In genomic region chr15:31342381-31342780, GRCh38 we compare ENCODE assay signal across 11 cellular contexts. TPM values are rescaled to one million over a fixed set of nuclear protein-coding genes. Genes with fewer than 3 reads are reported as not detected.
A peak's percentile ranks its signal among the peaks of the same experiment; 100 is the strongest.
DNase-seq lines count a peak whose midpoint lies in the region; TF ChIP-seq lines count a peak whose summit lies in the region.
"Had no signal": no experiment of that assay in that cellular context is flagged by ENCODE, and none has a peak within 500 bp of the region (broad histone marks: within the 10 kb centered on the region; RNA-seq: fewer than 3 reads in every experiment).

No MANE protein-coding gene starts in this region.

- TF ChIP-seq CTCF in RWPE1 (conservative IDR thresholded peaks at IDR 0.05; ENCODE audit: low read depth) (no peak), esophagus squamous epithelium (IDR thresholded peaks at IDR 0.05) (no peak), spleen (IDR thresholded peaks at IDR 0.05 in 8 of 11, conservative IDR thresholded peaks at IDR 0.05 in 3 of 11) (no peak), osteocyte (IDR thresholded peaks at IDR 0.05) (no peak)

- peaks cover 0 to 2% (median 0%) of the 10 kb centered on the region in 5 donors for H3K9me3 Mint-ChIP-seq in CD8-positive, alpha-beta memory T cell
- H3K9me3 Mint-ChIP-seq in osteocyte (ENCODE audit: unreplicated experiment): no peaks in the 10 kb centered on the region

- peak overlapping the region; percentile 27 to 92 (median 87) for H3K4me3 Mint-ChIP-seq in CD8-positive, alpha-beta memory T cell
- H3K4me3 Mint-ChIP-seq in osteocyte (ENCODE audit: unreplicated experiment): no peak overlapping the region

- no peak overlapping the region for H3K4me3 ChIP-seq in CD8-positive, alpha-beta memory T cell (ENCODE audit: low read length)
- no peak overlapping the region for H3K4me3 ChIP-seq in esophagus squamous epithelium
- H3K4me3 ChIP-seq in spleen: peak overlapping the region in 1 of 8 donors; percentile 42
- H3K4me3 ChIP-seq: PC-9 had no signal

- no peak for DNase-seq in CD8-positive, alpha-beta memory T cell
- no peak for DNase-seq in RWPE1 (ENCODE audit: low spot score)
- no peak for DNase-seq in esophagus squamous epithelium (lab: John Stamatoyannopoulos, UW)
- DNase-seq in spleen: peak; percentile 71
- no peak for DNase-seq in NCI-H2196 (lab: John Stamatoyannopoulos, UW; ENCODE audit: unreplicated experiment)
- no peak for DNase-seq in osteocyte (ENCODE audit: extremely low spot score, unreplicated experiment)
- DNase-seq in HT-29 (ENCODE audit: low spot score): no peak
- DNase-seq: KG1, mesendoderm, PC-9, retina had no signal

- CTCF ChIA-PET in CD8-positive, alpha-beta memory T cell (lab: Charles Lee): interaction anchor here (1.3 to 5.8 kb wide), 8 partner anchors 9 to 146 kb away, joined by 3 to 42 read pairs (median 6); no protein-coding TSS in a partner anchor
- CTCF ChIA-PET in RWPE1 (lab: Yijun Ruan, JAX): interaction anchor here (1.0 kb wide), 1 partner anchor 23 kb away, joined by 3 read pairs; no protein-coding TSS in a partner anchor

- H3K36me3 Mint-ChIP-seq in CD8-positive, alpha-beta memory T cell: peaks cover 0 to 49% (median 3%) of the 10 kb centered on the region in 3 donors
- no peaks in the 10 kb centered on the region for H3K36me3 Mint-ChIP-seq in osteocyte (ENCODE audit: unreplicated experiment)

- peak overlapping the region; percentile 89 to 98 (median 94) for H3K27ac Mint-ChIP-seq in CD8-positive, alpha-beta memory T cell
- H3K27ac Mint-ChIP-seq in osteocyte (ENCODE audit: unreplicated experiment): no peak overlapping the region

- intact Hi-C loops in esophagus squamous epithelium (cut with DNase I): no loop called here
- intact Hi-C loops in spleen (cut with DNase I; ENCODE audit: low total_unique reads): no loop called here

- peaks cover 6% of the 10 kb centered on the region for H3K36me3 ChIP-seq in CD8-positive, alpha-beta memory T cell (ENCODE audit: insufficient read depth, low read length)
- H3K36me3 ChIP-seq in esophagus squamous epithelium (peaks cover 0 to 10% (median 0%) of the 10 kb centered on the region in 3 donors), spleen (peaks cover 0 to 35% (median 0%) of the 10 kb centered on the region in 6 donors)

- no peaks in the 10 kb centered on the region for H3K9me3 ChIP-seq in CD8-positive, alpha-beta memory T cell (ENCODE audit: low read length)
- no peaks in the 10 kb centered on the region for H3K9me3 ChIP-seq in esophagus squamous epithelium
- no peaks in the 10 kb centered on the region for H3K9me3 ChIP-seq in spleen

- POLR2A ChIA-PET in CD8-positive, alpha-beta memory T cell (lab: Charles Lee): interaction anchor here (0.7 to 11.0 kb wide), 6 partner anchors 10 to 92 kb away, joined by 3 to 145 read pairs (median 4); no protein-coding TSS in a partner anchor
- POLR2A ChIA-PET in RWPE1 (lab: Yijun Ruan, JAX; ENCODE audit: low non-redundant PET): no interaction called here

- TF ChIP-seq POLR2A in esophagus squamous epithelium (IDR thresholded peaks at IDR 0.05): no peak
- TF ChIP-seq POLR2A in spleen (IDR thresholded peaks at IDR 0.05): no peak

- peaks cover 99 to 100% (median 100%) of the 10 kb centered on the region in 3 donors for H3K4me1 Mint-ChIP-seq in CD8-positive, alpha-beta memory T cell
- H3K4me1 Mint-ChIP-seq in osteocyte (ENCODE audit: unreplicated experiment): peaks cover 71% of the 10 kb centered on the region

- WGBS in esophagus squamous epithelium, 2 donors: 86 to 89% methylated on average over 10 to 11 of the region's 11 CpGs
- WGBS in spleen, 5 donors: 71 to 81% (median 74%) methylated on average over 10 to 11 of the region's 11 CpGs

- peak overlapping the region; percentile 32 for H3K27ac ChIP-seq in CD8-positive, alpha-beta memory T cell (ENCODE audit: low read depth, low read length)
- H3K27ac ChIP-seq in RWPE1: peak overlapping the region; percentile 95
- H3K27ac ChIP-seq in esophagus squamous epithelium: peak overlapping the region; percentile 11 to 77 (median 26)
- H3K27ac ChIP-seq in spleen: peak overlapping the region in 7 of 8 donors; percentile 17 to 100 (median 96)
- H3K27ac ChIP-seq: PC-9 had no signal

- H3K4me1 ChIP-seq in CD8-positive, alpha-beta memory T cell (ENCODE audit: insufficient read depth, low read length): peaks cover 100% of the 10 kb centered on the region
- H3K4me1 ChIP-seq in esophagus squamous epithelium: peaks cover 64 to 100% (median 93%) of the 10 kb centered on the region in 3 donors
- peaks cover 49 to 100% (median 100%) of the 10 kb centered on the region in 6 donors for H3K4me1 ChIP-seq in spleen

- no peaks in the 10 kb centered on the region for H3K27me3 Mint-ChIP-seq in CD8-positive, alpha-beta memory T cell
- H3K27me3 Mint-ChIP-seq in osteocyte (ENCODE audit: unreplicated experiment): no peaks in the 10 kb centered on the region

- no peaks in the 10 kb centered on the region for H3K27me3 ChIP-seq in CD8-positive, alpha-beta memory T cell (ENCODE audit: insufficient read depth, low read length, poor library complexity, severe bottlenecking)
- H3K27me3 ChIP-seq in esophagus squamous epithelium (no peaks in the 10 kb centered on the region), spleen (replicated peaks in 1 of 7) (no peaks in the 10 kb centered on the region)

RNA-seq across cellular contexts. Expression of gene KLF13, which starts 15.7 kb away (rescaled TPM):
- 100 to 1,000 TPM; 145 to 147 TPM for total RNA-seq in CD8-positive, alpha-beta memory T cell
- 109 TPM for polyA plus RNA-seq in CD8-positive, alpha-beta memory T cell
- total RNA-seq in esophagus squamous epithelium (10 to 100 TPM; 16.4 to 54.6 (median 41.8) TPM), spleen (100 to 1,000 TPM in 1 of 7 donors, 10 to 100 TPM in 6; 71.6 to 111 (median 85.8) TPM), osteocyte (54.5 and 57.7 TPM in 2 replicates)
- polyA plus RNA-seq in spleen: 10 to 100 TPM; 21.8 to 43.3 (median 43.1) TPM
- total RNA-seq in HT-29 (2014; rRNA removed; shearing (Covaris generic)): 52.2 and 52.7 TPM in 2 replicates

Comparison
In these comparisons a context has a peak if more than half of its experiments do, and no peak if none do; other contexts are left out.
1. H3K27ac ChIP-seq: peak in every context shown above with its lines; median percentile 96 in spleen; 95 in RWPE1; 32 in CD8-positive, alpha-beta memory T cell; 26 in esophagus squamous epithelium.